Comparison of ENCODE assay signal across 8 cellular contexts in genomic region chr10:122565766-122566206, GRCh38. TPM values are rescaled to one million over a fixed set of nuclear protein-coding genes. Genes with fewer than 3 reads are reported as not detected.
A peak's percentile ranks its signal among the peaks of the same experiment; 100 is the strongest.
DNase-seq lines count a peak whose midpoint lies in the region; ATAC-seq, FAIRE-seq and TF ChIP-seq lines count a peak whose summit lies in the region.

No MANE protein-coding gene starts in this region.

- H3K79me2 ChIP-seq in GM12878 (ENCODE audit: control insufficient read depth, insufficient read depth, low read length), result no peaks in the 10 kb centered on the region

- H3K4me2 ChIP-seq in GM12878 (ENCODE audit: control insufficient read depth, insufficient read depth), result no peak overlapping the region

- no peaks in the 10 kb centered on the region for H3K9me3 ChIP-seq in GM12878 (replicated peaks; ENCODE audit: control insufficient read depth, insufficient read depth, low read length)
- H3K9me3 ChIP-seq in skeletal muscle tissue (ENCODE audit: control insufficient read depth in 3 of 3, low read length in 3 of 3), result no peaks in the 10 kb centered on the region

- H2AFZ ChIP-seq in GM12878 (ENCODE audit: control insufficient read depth, low read depth, low read length), result no peak overlapping the region

- H3K4me3 ChIP-seq in GM12878 (no peak overlapping the region), skeletal muscle tissue (ENCODE audit: low read length in 3 of 3) (peak overlapping the region; percentile 49 to 72 (median 61))

- peak; percentile 83 for FAIRE-seq in GM12878 (lab: Jason Lieb, UNC)

- no peak overlapping the region for H3K9ac ChIP-seq in GM12878 (ENCODE audit: control insufficient read depth, insufficient read depth, low read length)
- peak overlapping the region; percentile 40 to 72 (median 41) for H3K9ac ChIP-seq in skeletal muscle tissue (ENCODE audit: low read depth in 1 of 3, low read length in 3 of 3)

- in situ Hi-C loops in GM12878 (cut with MboI), result loop anchor here (5.0 kb wide), 1 partner anchor 268 kb away; no protein-coding TSS in a partner anchor

- H4K20me1 ChIP-seq in GM12878 (ENCODE audit: control insufficient read depth, insufficient read depth), result no peaks in the 10 kb centered on the region; the same call in 1 of the 2 replicates

- POLR2A ChIA-PET in GM12878 (lab: Charles Lee), result no interaction called here

- H3K27ac ChIP-seq in GM12878 (ENCODE audit: control insufficient read depth, insufficient read depth) (no peak overlapping the region), skeletal muscle tissue (ENCODE audit: low read depth, low read length) (no peak overlapping the region)

- peak; percentile 70 for TF ChIP-seq RAD21 in GM12878 (IDR thresholded peaks at IDR 0.05; ENCODE audit: insufficient read depth, low read depth, low read length)

- TF ChIP-seq POLR2A in GM12878 (IDR thresholded peaks at IDR 0.05; ENCODE audit: low read depth, low read length), result no peak

- peak; percentile 81 for DNase-seq in GM03348 (ENCODE audit: low spot score)
- DNase-seq in NCI-H1105 treated with DMSO at 0.1 percent for 48 hours (lab: John Stamatoyannopoulos, UW), result peak; percentile 48
- peak; percentile 40 to 65 (median 54) for DNase-seq in T-helper 2 cell
- peak; percentile 1 for DNase-seq in GM12878 (ENCODE audit: low read depth, low spot score)
- DNase-seq in hypothalamus (lab: John Stamatoyannopoulos, UW), result peak in 49 of 51 donors; percentile 3 to 87 (median 55)

- CTCF ChIA-PET in GM12878 (lab: Yijun Ruan, JAX), result interaction anchor here (0.6 to 3.6 kb wide), 20 partner anchors 8 to 650 kb away, joined by 3 to 31 read pairs (median 3); no protein-coding TSS in a partner anchor

- intact Hi-C loops in GM12878 (cut with micrococcal nuclease; ENCODE audit: unreplicated experiment), result loop anchor here (1.0 to 10.0 kb wide), 4 partner anchors 131 to 267 kb away; no protein-coding TSS in a partner anchor

- no TSS peak for BruUV-seq in GM12878 (replicated peaks; lab: Mats Ljungman, UMichigan)

- H3K27me3 ChIP-seq in GM12878 (replicated peaks in 1 of 2; ENCODE audit: control insufficient read depth in 2 of 2, insufficient read depth in 2 of 2, low read length in 1 of 2) (no peaks in the 10 kb centered on the region; a peak in 2 of 4 replicates), skeletal muscle tissue (ENCODE audit: control insufficient read depth in 3 of 3, insufficient read depth in 3 of 3, low read length in 3 of 3) (peaks cover 8 to 14% (median 13%) of the 10 kb centered on the region in 3 donors)

- 26% methylated on average over 13 of the region's 13 CpGs for WGBS in GM12878 (ENCODE audit: insufficient coverage, insufficient replicate concordance, low lambda C conversion rate, missing lambda C conversion rate)

- SMC1A ChIA-PET in GM12878 (lab: Charles Lee; ENCODE audit: uncharacterized antibody, unreplicated experiment), result interaction anchor here (0.7 to 1.7 kb wide), 8 partner anchors 12 to 282 kb away, joined by 3 to 8 read pairs (median 3); no protein-coding TSS in a partner anchor

- peak; percentile 65 to 77 (median 71) for TF ChIP-seq CTCF in GM12878 (IDR thresholded peaks at IDR 0.05 in 2 of 3, conservative IDR thresholded peaks at IDR 0.05 in 1 of 3; ENCODE audit: control insufficient read depth in 2 of 3, extremely low read depth in 1 of 3, insufficient read depth in 1 of 3, low read depth in 3 of 3, low read length in 3 of 3)

- TF ChIP-seq EP300 in GM12878 (IDR thresholded peaks at IDR 0.05; ENCODE audit: borderline replicate concordance in 1 of 2, control insufficient read depth in 1 of 2, low read depth in 2 of 2, low read length in 2 of 2), result no peak

- H3K36me3 ChIP-seq in GM12878 (ENCODE audit: control insufficient read depth in 2 of 2, insufficient read depth in 2 of 2, low read length in 1 of 2) (no peaks in the 10 kb centered on the region), skeletal muscle tissue (ENCODE audit: control insufficient read depth in 3 of 3, insufficient read depth in 3 of 3, low read length in 3 of 3) (no peaks in the 10 kb centered on the region)

- peak; percentile 58 for ATAC-seq in GM12878
- no peak for ATAC-seq in HG03108 (IDR thresholded peaks at IDR 0.05; ENCODE audit: unreplicated experiment)
- no peak for ATAC-seq in HG03469 (IDR thresholded peaks at IDR 0.05; ENCODE audit: unreplicated experiment)

- no peaks in the 10 kb centered on the region for H3K4me1 ChIP-seq in GM12878 (ENCODE audit: control insufficient read depth, insufficient read depth, low read length)
- H3K4me1 ChIP-seq in skeletal muscle tissue (ENCODE audit: control insufficient read depth in 3 of 3, insufficient read depth in 3 of 3, low read length in 3 of 3), result peaks cover 3 to 6% (median 6%) of the 10 kb centered on the region in 3 donors

- RAD21 ChIA-PET in GM12878 (lab: Charles Lee; ENCODE audit: unreplicated experiment), result interaction anchor here (0.9 to 2.1 kb wide), 4 partner anchors 131 to 267 kb away, joined by 3 to 11 read pairs (median 8); no protein-coding TSS in a partner anchor

TF ChIP-seq in GM12878, 131 proteins besides CTCF, POLR2A, EP300 and RAD21:
- TF ChIP-seq RFX5 (IDR thresholded peaks at IDR 0.05; ENCODE audit: low read depth, low read length) (no peak), SMC3 (IDR thresholded peaks at IDR 0.05; ENCODE audit: borderline replicate concordance, low read length) (peak; percentile 72)

RNA-seq across cellular contexts. Expression of gene DMBT1, which starts 5.2 kb away (rescaled TPM):
- not detected in 2 replicates for total RNA-seq in GM12878 (2013; cell fraction: nucleolus; rRNA removed)
- total RNA-seq in GM12878 (2014; rRNA removed) (0.06 TPM in 1 of 2 replicates, not detected in the other), GM12878 (2014; rRNA removed; fragmentation: Illumina TruSeq; extraction: Trizol) (under 0.01 TPM in 1 of 2 replicates, not detected in the other), GM12878 (2021) (0.13 TPM in 2 replicates), skeletal muscle tissue (not detected)
- not detected for polyA plus RNA-seq in GM12878 (2011; ENCODE audit: low read depth)
- polyA plus RNA-seq in GM12878 (2011; rRNA removed) (not detected in 2 replicates), GM12878 (2014; fragmentation: Illumina TruSeq; extraction: Trizol) (0.01 and 0.05 TPM in 2 replicates), GM12878 (2014; fragmentation: Nextera tagmentation; extraction: Ambion mirVana) (not detected), GM12878 (2014; rRNA removed) (0.03 TPM in 1 of 2 replicates, not detected in the other), GM12878 (2016; fragmentation: Nextera tagmentation; extraction: Ambion mirVana) (not detected)
- polyA plus RNA-seq in GM12878 (2011; cell fraction: cytosol; rRNA removed), result under 0.01 TPM in 1 of 2 replicates, not detected in the other
- 0.04 TPM in 1 of 2 replicates, not detected in the other for polyA plus RNA-seq in GM12878 (2011; cell fraction: nucleus; rRNA removed)
- polyA plus RNA-seq in GM12878 (2012), result 0.03 TPM in 2 replicates
- 0.07 TPM in 1 of 2 replicates, not detected in the other for polyA minus RNA-seq in GM12878 (2011; rRNA and poly(A)+ RNA removed)
- polyA minus RNA-seq in GM12878 (2011; cell fraction: cytosol; rRNA and poly(A)+ RNA removed), result not detected in 2 replicates
- 0.10 TPM in 1 of 2 replicates, not detected in the other for polyA minus RNA-seq in GM12878 (2011; cell fraction: nucleus; rRNA and poly(A)+ RNA removed)

Comparison
In these comparisons a context has a peak if more than half of its experiments do, and no peak if none do; other contexts are left out.
1. DNase-seq: peak in every context shown above with its lines; median percentile 81 in GM03348; 55 in hypothalamus; 54 in T-helper 2 cell; 48 in NCI-H1105 treated with DMSO at 0.1 percent for 48 hours; 1 in GM12878.